Comparison of ENCODE assay signal across 16 cellular contexts in the genomic region with DNA sequence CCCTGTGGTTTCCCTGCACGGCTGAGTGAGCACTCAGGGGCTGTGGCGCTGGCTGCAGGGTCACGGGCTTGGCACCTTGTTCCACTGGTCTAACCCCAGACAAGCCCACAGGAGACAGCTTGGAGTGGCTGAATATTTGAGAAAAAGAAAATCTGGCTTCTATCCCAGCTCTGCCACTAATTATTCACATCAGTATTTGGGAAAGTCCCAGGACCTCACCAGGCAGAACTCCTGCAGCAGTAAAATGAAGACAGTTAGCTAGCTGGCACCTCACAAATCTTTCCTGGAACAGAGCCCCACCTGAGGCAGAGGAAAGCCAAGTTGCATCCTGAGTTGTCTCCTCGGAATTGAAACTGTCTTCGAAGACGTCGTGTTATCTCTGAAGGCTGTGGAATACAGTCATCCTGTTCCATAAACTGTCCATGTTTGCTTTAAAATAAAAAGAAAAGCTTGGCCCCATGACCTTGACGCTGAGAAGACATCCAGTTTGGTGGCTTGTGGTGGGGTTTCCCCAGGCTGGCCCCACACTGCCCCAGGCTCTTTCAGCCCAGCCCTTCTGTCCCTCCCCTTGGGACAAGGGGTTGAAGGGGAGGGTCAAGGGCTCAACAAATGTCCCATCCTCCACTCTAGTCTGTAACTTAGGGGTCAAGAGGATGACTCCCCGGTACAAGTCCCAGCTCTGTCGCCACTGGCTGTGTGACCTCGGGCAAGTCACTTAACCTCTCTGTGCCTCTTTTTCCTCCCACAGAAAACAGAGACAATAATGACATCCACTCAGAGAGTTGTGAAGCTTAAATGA.
DNase-seq lines count a peak whose midpoint lies in the region; ATAC-seq and TF ChIP-seq lines count a peak whose summit lies in the region.
"Had no signal": no experiment of that assay in that cellular context is flagged by ENCODE, and none has a peak within 500 bp of the region (broad histone marks: within the 10 kb centered on the region; RNA-seq: fewer than 3 reads in every experiment).

No MANE protein-coding gene starts in this region.

- peak overlapping the region; percentile 61 for H3K27ac Mint-ChIP-seq in MCF 10A (ENCODE audit: low read depth, unreplicated experiment)
- H3K27ac Mint-ChIP-seq: activated CD4-positive, alpha-beta T cell treated with anti-CD3 and anti-CD28 coated beads for 36 hours had no signal

- H3K36me3 Mint-ChIP-seq in MCF 10A (ENCODE audit: insufficient read depth, unreplicated experiment), result no peaks in the 10 kb centered on the region

- peaks cover 12% of the 10 kb centered on the region for H3K27me3 Mint-ChIP-seq in MCF 10A (ENCODE audit: insufficient read depth, unreplicated experiment)
- H3K27me3 Mint-ChIP-seq: activated CD4-positive, alpha-beta T cell treated with anti-CD3 and anti-CD28 coated beads for 36 hours had no signal

- ATAC-seq in lower lobe of right lung (peak; percentile 3 to 68), GM19467 (IDR thresholded peaks at IDR 0.05; ENCODE audit: unreplicated experiment) (no peak)
- ATAC-seq: activated CD4-positive, alpha-beta T cell treated with anti-CD3 and anti-CD28 coated beads for 36 hours; gastroesophageal sphincter; HCT116 had no signal

- no peaks in the 10 kb centered on the region for H3K9me3 ChIP-seq in lower lobe of right lung
- H3K9me3 ChIP-seq: gastroesophageal sphincter had no signal

- peaks cover 3% of the 10 kb centered on the region for H3K27me3 ChIP-seq in lower lobe of right lung (ENCODE audit: low read depth)
- H3K27me3 ChIP-seq: BE2C had no signal

- H3K4me1 ChIP-seq in lower lobe of right lung, result peaks cover 19% of the 10 kb centered on the region
- H3K4me1 ChIP-seq: BE2C had no signal

- intact Hi-C loops in MCF 10A (cut with micrococcal nuclease) (no loop called here), lower lobe of right lung (cut with DNase I) (no loop called here)

- H3K4me3 Mint-ChIP-seq in MCF 10A (ENCODE audit: unreplicated experiment), result no peak overlapping the region
- H3K4me3 Mint-ChIP-seq: activated CD4-positive, alpha-beta T cell treated with anti-CD3 and anti-CD28 coated beads for 36 hours had no signal

- peak; percentile 40 for DNase-seq in AG08395 (ENCODE audit: low spot score)
- DNase-seq in HK-2 (ENCODE audit: unreplicated experiment), result peak; percentile 25
- DNase-seq in MCF 10A (ENCODE audit: unreplicated experiment), result peak; percentile 37
- DNase-seq in lower lobe of right lung, result no peak
- no peak for DNase-seq in T-helper 9 cell
- no peak for DNase-seq in SW480 (ENCODE audit: low spot score)
- DNase-seq in NCI-H345 treated with DMSO at 0.1 percent for 48 hours (lab: John Stamatoyannopoulos, UW; ENCODE audit: unreplicated experiment), result no peak
- DNase-seq: activated CD4-positive, alpha-beta T cell treated with anti-CD3 and anti-CD28 coated beads for 36 hours; BE2C; cerebellar nuclear complex; MM.1S; NCI-H526 treated with DMSO at 0.1 percent for 48 hours had no signal

- POLR2A ChIA-PET in MCF 10A (lab: Yijun Ruan, JAX), result interaction anchor here (0.6 to 1.7 kb wide), 6 partner anchors 16 to 332 kb away, joined by 3 read pairs; no protein-coding TSS in a partner anchor

- CTCF ChIA-PET in MCF 10A (lab: Yijun Ruan, JAX), result interaction anchor here (0.5 to 3.9 kb wide), 10 partner anchors 8 to 320 kb away, joined by 3 to 21 read pairs (median 4); no protein-coding TSS in a partner anchor

- H3K36me3 ChIP-seq in lower lobe of right lung, result no peaks in the 10 kb centered on the region
- H3K36me3 ChIP-seq: BE2C, gastroesophageal sphincter had no signal

- TF ChIP-seq CTCF in MCF 10A (IDR thresholded peaks at IDR 0.05; ENCODE audit: unreplicated experiment) (no peak), lower lobe of right lung (IDR thresholded peaks at IDR 0.05) (no peak)

- BruUV-seq in MCF 10A (replicated peaks; lab: Mats Ljungman, UMichigan), result no TSS peak

- peaks cover 6% of the 10 kb centered on the region for H3K4me1 Mint-ChIP-seq in MCF 10A (ENCODE audit: insufficient read depth, unreplicated experiment)
- H3K4me1 Mint-ChIP-seq: activated CD4-positive, alpha-beta T cell treated with anti-CD3 and anti-CD28 coated beads for 36 hours had no signal

- peak overlapping the region; percentile 11 for H3K27ac ChIP-seq in lower lobe of right lung
- H3K27ac ChIP-seq: gastroesophageal sphincter had no signal

- H3K9me3 Mint-ChIP-seq in MCF 10A (ENCODE audit: unreplicated experiment), result no peaks in the 10 kb centered on the region

- no peak overlapping the region for H3K4me3 ChIP-seq in lower lobe of right lung
- H3K4me3 ChIP-seq: gastroesophageal sphincter, lung had no signal

Comparison
In these comparisons a context has a peak if more than half of its experiments do, and no peak if none do; other contexts are left out.
1. DNase-seq: peak in AG08395 (single experiment), HK-2 (single experiment) and MCF 10A (single experiment); none in lower lobe of right lung (single experiment), T-helper 9 cell (single experiment), SW480 (single experiment) and NCI-H345 treated with DMSO at 0.1 percent for 48 hours (single experiment).